1 cellular context compared by ENCODE assay signal in the genomic region with DNA sequence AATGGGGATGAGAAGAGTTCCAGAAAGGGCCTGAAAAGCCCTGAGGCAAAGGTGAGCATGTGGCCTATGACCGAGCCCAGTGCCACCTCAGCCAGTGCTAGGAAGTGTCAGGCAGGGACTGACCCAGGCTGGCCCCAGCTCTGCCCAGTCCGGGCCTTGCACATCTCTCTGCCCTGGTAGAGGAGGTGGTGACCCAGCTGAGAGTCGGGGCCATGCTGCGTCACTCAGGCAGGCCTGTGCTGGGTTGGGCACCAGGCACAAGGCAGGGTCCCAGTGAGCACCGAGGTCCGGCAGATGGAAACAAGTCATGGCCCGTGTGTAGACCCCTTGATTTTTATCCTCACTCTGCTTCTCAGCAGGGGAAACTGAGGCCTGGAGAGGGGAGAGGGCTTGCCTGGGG.
TF ChIP-seq lines count a peak whose summit lies in the region.

No MANE protein-coding gene starts in this region.

TF ChIP-seq in HepG2, 621 proteins besides CTCF, POLR2A, EP300 and RAD21 (continues in another document):
- TF ChIP-seq ZNF788 (CRISPR knock-in tag; IDR thresholded peaks at IDR 0.05; ENCODE audit: borderline replicate concordance) (peak; percentile 75; the same call in 1 of the 2 replicates), ZNF451 (CRISPR knock-in tag; IDR thresholded peaks at IDR 0.05) (no peak), SAP130 (CRISPR knock-in tag; IDR thresholded peaks at IDR 0.05; ENCODE audit: low read depth) (no peak; the same call in 1 of the 2 replicates), EED (CRISPR knock-in tag; IDR thresholded peaks at IDR 0.05) (peak; percentile 81), ZNF556 (CRISPR knock-in tag; IDR thresholded peaks at IDR 0.05; ENCODE audit: borderline replicate concordance) (no peak), HNRNPLL (IDR thresholded peaks at IDR 0.05; ENCODE audit: low read depth, low read length, poor library complexity, severe bottlenecking) (peak; percentile 17), ZNF136 (CRISPR knock-in tag; IDR thresholded peaks at IDR 0.05; ENCODE audit: low read depth) (no peak), ZSCAN21 (CRISPR knock-in tag; IDR thresholded peaks at IDR 0.05; ENCODE audit: borderline replicate concordance) (peak; percentile 22; the same call in 1 of the 2 replicates), ZNF207 (IDR thresholded peaks at IDR 0.05; ENCODE audit: borderline replicate concordance) (no peak), KLF15 (CRISPR knock-in tag; IDR thresholded peaks at IDR 0.05; ENCODE audit: borderline replicate concordance) (0 out of 2 replicates have a peak, but pooled peaks have one; percentile 14), HNRNPL (IDR thresholded peaks at IDR 0.05; ENCODE audit: low read depth, low read length) (peak; percentile 93), MTF1 (CRISPR knock-in tag; IDR thresholded peaks at IDR 0.05) (no peak), ZNF30 (CRISPR knock-in tag; IDR thresholded peaks at IDR 0.05) (no peak), ZNF776 (CRISPR knock-in tag; IDR thresholded peaks at IDR 0.05) (0 out of 2 replicates have a peak, but pooled peaks have one; percentile 34), SALL1 (CRISPR knock-in tag; IDR thresholded peaks at IDR 0.05) (peak; percentile 40; the same call in 1 of the 2 replicates), ZFY (CRISPR knock-in tag; IDR thresholded peaks at IDR 0.05) (peak; percentile 34; the same call in 1 of the 2 replicates), ZBTB1 (CRISPR knock-in tag; IDR thresholded peaks at IDR 0.05; ENCODE audit: borderline replicate concordance) (no peak), KDM2A (CRISPR knock-in tag; IDR thresholded peaks at IDR 0.05; ENCODE audit: borderline replicate concordance, low read depth) (peak; percentile 11; the same call in 1 of the 2 replicates), SPEN (CRISPR knock-in tag; IDR thresholded peaks at IDR 0.05; ENCODE audit: low read depth) (0 out of 2 replicates have a peak, but pooled peaks have one; percentile 17), ZNF274 (CRISPR knock-in tag; IDR thresholded peaks at IDR 0.05) (0 out of 2 replicates have a peak, but pooled peaks have one; percentile 17), TGIF2 (CRISPR knock-in tag; IDR thresholded peaks at IDR 0.05) (0 out of 2 replicates have a peak, but pooled peaks have one; percentile 26), ZNF235 (CRISPR knock-in tag; IDR thresholded peaks at IDR 0.05; ENCODE audit: borderline replicate concordance) (0 out of 2 replicates have a peak, but pooled peaks have one; percentile 51)
- TF ChIP-seq, protein P1, sequence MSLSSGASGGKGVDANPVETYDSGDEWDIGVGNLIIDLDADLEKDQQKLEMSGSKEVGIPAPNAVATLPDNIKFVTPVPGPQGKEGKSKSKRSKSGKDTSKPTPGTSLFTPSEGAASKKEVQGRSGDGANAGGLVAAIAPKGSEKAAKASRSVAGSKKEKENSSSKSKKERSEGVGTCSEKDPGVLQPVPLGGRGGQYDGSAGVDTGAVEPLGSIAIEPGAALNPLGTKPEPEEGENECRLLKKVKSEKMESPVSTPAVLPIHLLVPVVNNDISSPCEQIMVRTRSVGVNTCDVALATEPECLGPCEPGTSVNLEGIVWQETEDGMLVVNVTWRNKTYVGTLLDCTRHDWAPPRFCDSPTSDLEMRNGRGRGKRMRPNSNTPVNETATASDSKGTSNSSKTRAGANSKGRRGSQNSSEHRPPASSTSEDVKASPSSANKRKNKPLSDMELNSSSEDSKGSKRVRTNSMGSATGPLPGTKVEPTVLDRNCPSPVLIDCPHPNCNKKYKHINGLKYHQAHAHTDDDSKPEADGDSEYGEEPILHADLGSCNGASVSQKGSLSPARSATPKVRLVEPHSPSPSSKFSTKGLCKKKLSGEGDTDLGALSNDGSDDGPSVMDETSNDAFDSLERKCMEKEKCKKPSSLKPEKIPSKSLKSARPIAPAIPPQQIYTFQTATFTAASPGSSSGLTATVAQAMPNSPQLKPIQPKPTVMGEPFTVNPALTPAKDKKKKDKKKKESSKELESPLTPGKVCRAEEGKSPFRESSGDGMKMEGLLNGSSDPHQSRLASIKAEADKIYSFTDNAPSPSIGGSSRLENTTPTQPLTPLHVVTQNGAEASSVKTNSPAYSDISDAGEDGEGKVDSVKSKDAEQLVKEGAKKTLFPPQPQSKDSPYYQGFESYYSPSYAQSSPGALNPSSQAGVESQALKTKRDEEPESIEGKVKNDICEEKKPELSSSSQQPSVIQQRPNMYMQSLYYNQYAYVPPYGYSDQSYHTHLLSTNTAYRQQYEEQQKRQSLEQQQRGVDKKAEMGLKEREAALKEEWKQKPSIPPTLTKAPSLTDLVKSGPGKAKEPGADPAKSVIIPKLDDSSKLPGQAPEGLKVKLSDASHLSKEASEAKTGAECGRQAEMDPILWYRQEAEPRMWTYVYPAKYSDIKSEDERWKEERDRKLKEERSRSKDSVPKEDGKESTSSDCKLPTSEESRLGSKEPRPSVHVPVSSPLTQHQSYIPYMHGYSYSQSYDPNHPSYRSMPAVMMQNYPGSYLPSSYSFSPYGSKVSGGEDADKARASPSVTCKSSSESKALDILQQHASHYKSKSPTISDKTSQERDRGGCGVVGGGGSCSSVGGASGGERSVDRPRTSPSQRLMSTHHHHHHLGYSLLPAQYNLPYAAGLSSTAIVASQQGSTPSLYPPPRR (CRISPR knock-in tag; IDR thresholded peaks at IDR 0.05; ENCODE audit: borderline replicate concordance) = 0 out of 2 replicates have a peak, but pooled peaks have one; percentile 30
- TF ChIP-seq, protein P2, sequence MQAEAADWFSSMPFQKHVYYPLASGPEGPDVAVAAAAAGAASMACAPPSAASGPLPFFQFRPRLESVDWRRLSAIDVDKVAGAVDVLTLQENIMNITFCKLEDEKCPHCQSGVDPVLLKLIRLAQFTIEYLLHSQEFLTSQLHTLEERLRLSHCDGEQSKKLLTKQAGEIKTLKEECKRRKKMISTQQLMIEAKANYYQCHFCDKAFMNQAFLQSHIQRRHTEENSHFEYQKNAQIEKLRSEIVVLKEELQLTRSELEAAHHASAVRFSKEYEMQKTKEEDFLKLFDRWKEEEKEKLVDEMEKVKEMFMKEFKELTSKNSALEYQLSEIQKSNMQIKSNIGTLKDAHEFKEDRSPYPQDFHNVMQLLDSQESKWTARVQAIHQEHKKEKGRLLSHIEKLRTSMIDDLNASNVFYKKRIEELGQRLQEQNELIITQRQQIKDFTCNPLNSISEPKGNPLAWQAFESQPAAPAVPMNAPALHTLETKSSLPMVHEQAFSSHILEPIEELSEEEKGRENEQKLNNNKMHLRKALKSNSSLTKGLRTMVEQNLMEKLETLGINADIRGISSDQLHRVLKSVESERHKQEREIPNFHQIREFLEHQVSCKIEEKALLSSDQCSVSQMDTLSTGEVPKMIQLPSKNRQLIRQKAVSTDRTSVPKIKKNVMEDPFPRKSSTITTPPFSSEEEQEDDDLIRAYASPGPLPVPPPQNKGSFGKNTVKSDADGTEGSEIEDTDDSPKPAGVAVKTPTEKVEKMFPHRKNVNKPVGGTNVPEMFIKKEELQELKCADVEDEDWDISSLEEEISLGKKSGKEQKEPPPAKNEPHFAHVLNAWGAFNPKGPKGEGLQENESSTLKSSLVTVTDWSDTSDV (CRISPR knock-in tag; IDR thresholded peaks at IDR 0.05) = peak; percentile 14; the same call in 1 of the 2 replicates
- TF ChIP-seq, protein P3, sequence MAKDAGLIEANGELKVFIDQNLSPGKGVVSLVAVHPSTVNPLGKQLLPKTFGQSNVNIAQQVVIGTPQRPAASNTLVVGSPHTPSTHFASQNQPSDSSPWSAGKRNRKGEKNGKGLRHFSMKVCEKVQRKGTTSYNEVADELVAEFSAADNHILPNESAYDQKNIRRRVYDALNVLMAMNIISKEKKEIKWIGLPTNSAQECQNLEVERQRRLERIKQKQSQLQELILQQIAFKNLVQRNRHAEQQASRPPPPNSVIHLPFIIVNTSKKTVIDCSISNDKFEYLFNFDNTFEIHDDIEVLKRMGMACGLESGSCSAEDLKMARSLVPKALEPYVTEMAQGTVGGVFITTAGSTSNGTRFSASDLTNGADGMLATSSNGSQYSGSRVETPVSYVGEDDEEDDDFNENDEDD (CRISPR knock-in tag; IDR thresholded peaks at IDR 0.05; ENCODE audit: borderline replicate concordance) = peak; percentile 8; the same call in 1 of the 2 replicates
- TF ChIP-seq, protein P4, sequence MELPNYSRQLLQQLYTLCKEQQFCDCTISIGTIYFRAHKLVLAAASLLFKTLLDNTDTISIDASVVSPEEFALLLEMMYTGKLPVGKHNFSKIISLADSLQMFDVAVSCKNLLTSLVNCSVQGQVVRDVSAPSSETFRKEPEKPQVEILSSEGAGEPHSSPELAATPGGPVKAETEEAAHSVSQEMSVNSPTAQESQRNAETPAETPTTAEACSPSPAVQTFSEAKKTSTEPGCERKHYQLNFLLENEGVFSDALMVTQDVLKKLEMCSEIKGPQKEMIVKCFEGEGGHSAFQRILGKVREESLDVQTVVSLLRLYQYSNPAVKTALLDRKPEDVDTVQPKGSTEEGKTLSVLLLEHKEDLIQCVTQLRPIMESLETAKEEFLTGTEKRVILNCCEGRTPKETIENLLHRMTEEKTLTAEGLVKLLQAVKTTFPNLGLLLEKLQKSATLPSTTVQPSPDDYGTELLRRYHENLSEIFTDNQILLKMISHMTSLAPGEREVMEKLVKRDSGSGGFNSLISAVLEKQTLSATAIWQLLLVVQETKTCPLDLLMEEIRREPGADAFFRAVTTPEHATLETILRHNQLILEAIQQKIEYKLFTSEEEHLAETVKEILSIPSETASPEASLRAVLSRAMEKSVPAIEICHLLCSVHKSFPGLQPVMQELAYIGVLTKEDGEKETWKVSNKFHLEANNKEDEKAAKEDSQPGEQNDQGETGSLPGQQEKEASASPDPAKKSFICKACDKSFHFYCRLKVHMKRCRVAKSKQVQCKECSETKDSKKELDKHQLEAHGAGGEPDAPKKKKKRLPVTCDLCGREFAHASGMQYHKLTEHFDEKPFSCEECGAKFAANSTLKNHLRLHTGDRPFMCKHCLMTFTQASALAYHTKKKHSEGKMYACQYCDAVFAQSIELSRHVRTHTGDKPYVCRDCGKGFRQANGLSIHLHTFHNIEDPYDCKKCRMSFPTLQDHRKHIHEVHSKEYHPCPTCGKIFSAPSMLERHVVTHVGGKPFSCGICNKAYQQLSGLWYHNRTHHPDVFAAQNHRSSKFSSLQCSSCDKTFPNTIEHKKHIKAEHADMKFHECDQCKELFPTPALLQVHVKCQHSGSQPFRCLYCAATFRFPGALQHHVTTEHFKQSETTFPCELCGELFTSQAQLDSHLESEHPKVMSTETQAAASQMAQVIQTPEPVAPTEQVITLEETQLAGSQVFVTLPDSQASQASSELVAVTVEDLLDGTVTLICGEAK (IDR thresholded peaks at IDR 0.05) = no peak
- TF ChIP-seq, protein P4 (CRISPR knock-in tag; IDR thresholded peaks at IDR 0.05) = peak; percentile 62; the same call in 1 of the 2 replicates
- TF ChIP-seq, protein P5, sequence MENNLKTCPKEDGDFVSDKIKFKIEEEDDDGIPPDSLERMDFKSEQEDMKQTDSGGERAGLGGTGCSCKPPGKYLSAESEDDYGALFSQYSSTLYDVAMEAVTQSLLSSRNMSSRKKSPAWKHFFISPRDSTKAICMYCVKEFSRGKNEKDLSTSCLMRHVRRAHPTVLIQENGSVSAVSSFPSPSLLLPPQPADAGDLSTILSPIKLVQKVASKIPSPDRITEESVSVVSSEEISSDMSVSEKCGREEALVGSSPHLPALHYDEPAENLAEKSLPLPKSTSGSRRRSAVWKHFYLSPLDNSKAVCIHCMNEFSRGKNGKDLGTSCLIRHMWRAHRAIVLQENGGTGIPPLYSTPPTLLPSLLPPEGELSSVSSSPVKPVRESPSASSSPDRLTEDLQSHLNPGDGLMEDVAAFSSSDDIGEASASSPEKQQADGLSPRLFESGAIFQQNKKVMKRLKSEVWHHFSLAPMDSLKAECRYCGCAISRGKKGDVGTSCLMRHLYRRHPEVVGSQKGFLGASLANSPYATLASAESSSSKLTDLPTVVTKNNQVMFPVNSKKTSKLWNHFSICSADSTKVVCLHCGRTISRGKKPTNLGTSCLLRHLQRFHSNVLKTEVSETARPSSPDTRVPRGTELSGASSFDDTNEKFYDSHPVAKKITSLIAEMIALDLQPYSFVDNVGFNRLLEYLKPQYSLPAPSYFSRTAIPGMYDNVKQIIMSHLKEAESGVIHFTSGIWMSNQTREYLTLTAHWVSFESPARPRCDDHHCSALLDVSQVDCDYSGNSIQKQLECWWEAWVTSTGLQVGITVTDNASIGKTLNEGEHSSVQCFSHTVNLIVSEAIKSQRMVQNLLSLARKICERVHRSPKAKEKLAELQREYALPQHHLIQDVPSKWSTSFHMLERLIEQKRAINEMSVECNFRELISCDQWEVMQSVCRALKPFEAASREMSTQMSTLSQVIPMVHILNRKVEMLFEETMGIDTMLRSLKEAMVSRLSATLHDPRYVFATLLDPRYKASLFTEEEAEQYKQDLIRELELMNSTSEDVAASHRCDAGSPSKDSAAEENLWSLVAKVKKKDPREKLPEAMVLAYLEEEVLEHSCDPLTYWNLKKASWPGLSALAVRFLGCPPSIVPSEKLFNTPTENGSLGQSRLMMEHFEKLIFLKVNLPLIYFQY (CRISPR knock-in tag; IDR thresholded peaks at IDR 0.05; ENCODE audit: borderline replicate concordance) = no peak
- TF ChIP-seq, protein P6, sequence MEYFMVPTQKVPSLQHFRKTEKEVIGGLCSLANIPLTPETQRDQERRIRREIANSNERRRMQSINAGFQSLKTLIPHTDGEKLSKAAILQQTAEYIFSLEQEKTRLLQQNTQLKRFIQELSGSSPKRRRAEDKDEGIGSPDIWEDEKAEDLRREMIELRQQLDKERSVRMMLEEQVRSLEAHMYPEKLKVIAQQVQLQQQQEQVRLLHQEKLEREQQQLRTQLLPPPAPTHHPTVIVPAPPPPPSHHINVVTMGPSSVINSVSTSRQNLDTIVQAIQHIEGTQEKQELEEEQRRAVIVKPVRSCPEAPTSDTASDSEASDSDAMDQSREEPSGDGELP (IDR thresholded peaks at IDR 0.05; ENCODE audit: borderline replicate concordance, low read depth) = peak; percentile 50; the same call in 1 of the 2 replicates
